ENCODE assay signal across 9 cellular contexts in the genomic region with DNA sequence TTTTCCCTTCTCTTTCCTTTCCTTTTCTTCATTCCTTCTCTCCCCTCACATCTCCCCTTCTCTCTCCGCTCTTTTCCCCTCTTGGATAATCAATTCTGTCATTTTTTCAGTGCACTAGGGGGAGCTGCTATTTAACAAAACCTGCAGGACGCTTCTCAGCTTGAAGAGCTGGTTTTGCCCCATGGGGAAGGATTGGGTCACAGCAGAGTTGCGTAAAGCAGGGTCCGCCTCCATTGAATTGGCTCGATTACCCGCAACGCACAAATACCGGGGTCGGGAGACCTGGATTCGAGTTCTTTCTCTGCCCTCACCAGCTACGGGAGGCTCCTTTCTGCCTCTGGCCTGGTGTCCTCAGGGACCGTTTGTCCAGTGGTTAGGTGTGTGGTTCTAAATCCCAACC. TPM values are rescaled to one million over a fixed set of nuclear protein-coding genes. Genes with fewer than 3 reads are reported as not detected.
DNase-seq lines count a peak whose midpoint lies in the region; ATAC-seq and TF ChIP-seq lines count a peak whose summit lies in the region.
"Had no signal": no experiment of that assay in that cellular context is flagged by ENCODE, and none has a peak within 500 bp of the region (broad histone marks: within the 10 kb centered on the region; RNA-seq: fewer than 3 reads in every experiment).

No MANE protein-coding gene starts in this region.

- H3K4me3 ChIP-seq in fibroblast of mammary gland (ENCODE audit: control insufficient read depth, low read depth, low read length) = no peak overlapping the region
- H3K4me3 ChIP-seq: thoracic aorta had no signal

- in situ Hi-C loops in GM13976 (cut with MboI; ENCODE audit: low sequenced_read_pairs, unreplicated experiment) = no loop called here

- intact Hi-C loops in sciatic nerve (cut with DNase I) = no loop called here

- DNase-seq in HT-29 (ENCODE audit: low spot score) (peak; percentile 35), NOMO-1 (lab: John Stamatoyannopoulos, UW; ENCODE audit: unreplicated experiment in 2 of 2) (peak; percentile 30 to 55), fibroblast of mammary gland (ENCODE audit: low read depth) (peak; percentile 68), sciatic nerve (ENCODE audit: low spot score) (no peak), GM13976 (ENCODE audit: low spot score) (no peak), KG1 (lab: John Stamatoyannopoulos, UW) (no peak)

- peak; percentile 65 for ATAC-seq in sciatic nerve
- no peak for ATAC-seq in GM18861 (IDR thresholded peaks at IDR 0.05; ENCODE audit: unreplicated experiment)
- no peak for ATAC-seq in GM21529 (IDR thresholded peaks at IDR 0.05; ENCODE audit: unreplicated experiment)

- TF ChIP-seq CTCF in fibroblast of mammary gland (conservative IDR thresholded peaks at IDR 0.05; ENCODE audit: control insufficient read depth, insufficient read depth, low read depth, low read length) = peak; percentile 45
- TF ChIP-seq CTCF in GM13976 (IDR thresholded peaks at IDR 0.05; ENCODE audit: borderline replicate concordance, control extremely low read depth, extremely low read depth, insufficient read depth, missing control alignments) = no peak

RNA-seq across cellular contexts. Expression of gene CHGA, which starts 42.1 kb away (rescaled TPM):
- not detected in 2 replicates for total RNA-seq in HT-29 (2014; rRNA removed; shearing (Covaris generic))
- total RNA-seq in sciatic nerve = not detected
- total RNA-seq: thoracic aorta had no signal

Comparison
In these comparisons a context has a peak if more than half of its experiments do, and no peak if none do; other contexts are left out.
1. DNase-seq: peak in HT-29 (single experiment), NOMO-1 (2 of 2) and fibroblast of mammary gland (single experiment); none in sciatic nerve (single experiment), GM13976 (single experiment) and KG1 (single experiment).